9 cellular contexts compared by ENCODE assay signal in the genomic region with DNA sequence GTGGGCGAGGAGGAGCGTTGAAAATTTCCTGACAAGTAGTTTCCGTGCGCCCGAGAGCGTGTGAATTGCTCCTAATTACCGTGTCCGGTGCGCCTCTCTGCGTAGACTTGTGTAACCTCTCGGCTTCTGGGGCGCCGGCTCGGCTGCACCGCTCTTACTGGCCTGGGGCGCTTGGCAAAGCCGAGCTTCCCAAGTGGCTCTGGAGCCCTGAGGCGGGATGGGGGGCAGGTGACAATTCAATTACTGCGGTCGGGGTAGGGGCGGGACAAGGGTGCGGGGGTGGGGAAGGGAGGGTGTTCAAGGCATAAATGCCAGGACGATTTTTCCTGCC. TPM values are rescaled to one million over a fixed set of nuclear protein-coding genes. Genes with fewer than 3 reads are reported as not detected.
A peak's percentile ranks its signal among the peaks of the same experiment; 100 is the strongest.
DNase-seq lines count a peak whose midpoint lies in the region; ATAC-seq and TF ChIP-seq lines count a peak whose summit lies in the region.
"Had no signal": no experiment of that assay in that cellular context is flagged by ENCODE, and none has a peak within 500 bp of the region (broad histone marks: within the 10 kb centered on the region; RNA-seq: fewer than 3 reads in every experiment).

No MANE protein-coding gene starts in this region.

- no peak for TF ChIP-seq POLR2A in NB4 (IDR thresholded peaks at IDR 0.05; ENCODE audit: extremely low read depth, insufficient read length)
- TF ChIP-seq POLR2A in spleen (IDR thresholded peaks at IDR 0.05), result no peak

- no peak overlapping the region for H3K27ac ChIP-seq in esophagus (ENCODE audit: low read depth in 2 of 2, low read length in 1 of 2)
- no peak overlapping the region for H3K27ac ChIP-seq in spleen
- H3K27ac ChIP-seq: BLaER1 had no signal

- TF ChIP-seq CTCF in NB4 (IDR thresholded peaks at IDR 0.05; ENCODE audit: low read depth, low read length) (no peak), spleen (IDR thresholded peaks at IDR 0.05 in 8 of 11, conservative IDR thresholded peaks at IDR 0.05 in 3 of 11) (no peak)

- H3K4me3 ChIP-seq in NB4 (ENCODE audit: low read depth, low read length), result peak overlapping the region; percentile 43
- peak overlapping the region; percentile 52 to 65 for H3K4me3 ChIP-seq in esophagus (ENCODE audit: low read depth in 1 of 2, low read length in 2 of 2)
- H3K4me3 ChIP-seq in spleen, result peak overlapping the region in 7 of 8 donors; percentile 34 to 66 (median 47)
- H3K4me3 ChIP-seq: BLaER1 had no signal

- H3K4me1 ChIP-seq in esophagus (ENCODE audit: control insufficient read depth in 2 of 2, insufficient read depth in 2 of 2, low read length in 1 of 2), result peaks cover 3 to 17% of the 10 kb centered on the region in 2 donors
- H3K4me1 ChIP-seq in spleen, result peaks cover 34 to 92% (median 80%) of the 10 kb centered on the region in 6 donors
- H3K4me1 ChIP-seq: BLaER1 had no signal

- DNase-seq in NCI-H2081 (lab: John Stamatoyannopoulos, UW) (peak; percentile 63 to 85), NCI-H2081 treated with DMSO at 0.1 percent for 48 hours (lab: John Stamatoyannopoulos, UW) (no peak), NB4 (ENCODE audit: low read depth) (peak; percentile 50), spleen (no peak), SKM-1 treated with dmso at 0.1 percent for 144 hours (lab: John Stamatoyannopoulos, UW; ENCODE audit: unreplicated experiment) (no peak)
- no peak for DNase-seq in activated CD4-positive, CD25-positive, alpha-beta regulatory T cell treated with anti-CD3 and anti-CD28 coated beads, Interleukin-2, amount 50 U/mL, for 72 hours

- H3K27me3 ChIP-seq in esophagus (ENCODE audit: control insufficient read depth in 1 of 2, insufficient read depth in 2 of 2, low read length in 2 of 2) (peaks cover 0 to 37% of the 10 kb centered on the region in 2 donors), spleen (replicated peaks in 1 of 7) (peaks cover 17 to 100% (median 100%) of the 10 kb centered on the region in 7 donors)

- H3K9me3 ChIP-seq in esophagus (ENCODE audit: control insufficient read depth in 2 of 2, insufficient read depth in 1 of 2, low read depth in 1 of 2, low read length in 1 of 2) (peaks cover 0 to 11% of the 10 kb centered on the region in 2 donors), spleen (peaks cover 0 to 3% (median 0%) of the 10 kb centered on the region in 8 donors)

- intact Hi-C loops in spleen (cut with DNase I; ENCODE audit: low total_unique reads), result no loop called here

- 2 to 5% methylated on average over 23 of the region's 23 CpGs for WGBS in esophagus, 2 donors
- 2 to 4% (median 3%) methylated on average over 11 to 23 of the region's 23 CpGs for WGBS in spleen, 5 donors

- no peaks in the 10 kb centered on the region for H3K36me3 ChIP-seq in esophagus (ENCODE audit: control insufficient read depth in 2 of 2, insufficient read depth in 2 of 2, low read length in 1 of 2)
- no peaks in the 10 kb centered on the region for H3K36me3 ChIP-seq in spleen
- H3K36me3 ChIP-seq: BLaER1 had no signal

- no peak for ATAC-seq in HG03469 (IDR thresholded peaks at IDR 0.05; ENCODE audit: unreplicated experiment)

RNA-seq across cellular contexts. Expression of a gene that starts 0.4 kb away (rescaled TPM):
- 1 to 10 TPM in 1 of 2 donors, under 1 TPM in 1; 0.98 to 1.5 TPM for polyA plus RNA-seq in esophagus
- total RNA-seq in spleen, result under 1 TPM in 1 of 7 donors, not detected in 6; 0.14 TPM
- under 1 TPM; 0.03 to 0.15 (median 0.04) TPM for polyA plus RNA-seq in spleen

Comparison
In these comparisons a context has a peak if more than half of its experiments do, and no peak if none do; other contexts are left out.
1. DNase-seq: peak in NCI-H2081 (2 of 2) and NB4 (single experiment); none in NCI-H2081 treated with DMSO at 0.1 percent for 48 hours (single experiment), spleen (single experiment), activated CD4-positive, CD25-positive, alpha-beta regulatory T cell treated with anti-CD3 and anti-CD28 coated beads, Interleukin-2, amount 50 U/mL, for 72 hours (single experiment) and SKM-1 treated with dmso at 0.1 percent for 144 hours (single experiment).
2. Peak in every context shown above with its lines, with median percentiles within 50 percentile points of each other: H3K4me3 ChIP-seq.